In the genomic region with DNA sequence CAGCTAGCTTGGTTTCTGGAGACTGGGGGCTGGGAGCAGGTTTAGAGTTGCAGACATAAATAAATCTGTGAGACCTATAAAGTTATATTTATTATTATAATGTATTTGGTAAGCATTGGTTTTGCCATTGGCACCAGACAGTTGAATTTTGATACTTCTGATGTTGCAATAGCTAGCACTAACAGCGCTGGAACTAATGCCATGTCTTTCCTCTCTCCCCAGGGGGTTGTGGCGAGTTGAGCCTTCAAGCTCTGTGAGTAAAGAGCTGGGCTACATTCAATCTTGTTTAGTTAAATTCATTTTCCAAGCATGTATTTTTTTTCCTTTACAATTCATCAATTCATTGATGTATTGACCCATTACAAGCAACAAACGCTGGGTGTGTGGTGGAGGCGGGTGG, we compare ENCODE assay signal across 18 cellular contexts.
"Had no signal": no experiment of that assay in that cellular context is flagged by ENCODE, and none has a peak within 500 bp of the region (broad histone marks: within the 10 kb centered on the region; RNA-seq: fewer than 3 reads in every experiment).

No MANE protein-coding gene starts in this region.

- H3K9ac ChIP-seq: parathyroid adenoma had no signal

- H3K27ac ChIP-seq: heart left ventricle, lower lobe of right lung, parathyroid adenoma, sigmoid colon had no signal

- H3K4me3 ChIP-seq: heart left ventricle, lower lobe of right lung, sigmoid colon, thyroid gland had no signal

- H2AFZ ChIP-seq: parathyroid adenoma had no signal

- H3K9me3 ChIP-seq: heart left ventricle, lower lobe of right lung, sigmoid colon, thyroid gland had no signal

- ATAC-seq: heart left ventricle; left lobe of liver; lower lobe of right lung; natural killer cell treated with Interleukin-12 subunit alpha and Interleukin-12 subunit beta and Interleukin-15 and Interleukin-18, amount 100 ng/mL, for 72 hours; stimulated activated naive CD8-positive, alpha-beta T cell treated with anti-CD3 and anti-CD28 coated beads, Interleukin-15, Interleukin-2, amounts not matched to agents 100 U/mL and 50 U/mL, for 24 hours; T-cell had no signal

- H3K79me2 ChIP-seq: parathyroid adenoma had no signal

- H3K36me3 ChIP-seq: heart left ventricle, lower lobe of right lung, sigmoid colon, thyroid gland had no signal

- DNase-seq: activated CD4-positive, alpha-beta T cell treated with anti-CD3 and anti-CD28 coated beads for 1 hour; activated CD4-positive, alpha-beta T cell treated with anti-CD3 and anti-CD28 coated beads, Interleukin-2, amount 50 U/mL, for 1 hour; activated gamma-delta T cell treated with Interleukin-2 at 50 U/mL for 16 hours; activated T-cell treated with anti-CD3 and anti-CD28 coated beads, Interleukin-2, amount 50 U/mL, for 1 hour; central memory CD4-positive, alpha-beta T cell; effector memory CD4-positive, alpha-beta T cell; heart left ventricle; kidney; lower lobe of right lung; sigmoid colon; stimulated activated CD4-positive, alpha-beta T cell treated with anti-CD3 and anti-CD28 coated beads, Interleukin-4, amount 100 ng/mL, for 4 hours; stimulated activated naive CD8-positive, alpha-beta T cell treated with anti-CD3 and anti-CD28 coated beads, Interleukin-15, Interleukin-2, amounts not matched to agents 100 U/mL and 50 U/mL, for 24 hours; substantia nigra; T-cell; thyroid gland had no signal

- H3K27me3 ChIP-seq: heart left ventricle, sigmoid colon, thyroid gland had no signal

- H3K4me1 ChIP-seq: lower lobe of right lung, parathyroid adenoma, sigmoid colon had no signal
